Comparison of ENCODE assay signal across 14 cellular contexts in the genomic region with DNA sequence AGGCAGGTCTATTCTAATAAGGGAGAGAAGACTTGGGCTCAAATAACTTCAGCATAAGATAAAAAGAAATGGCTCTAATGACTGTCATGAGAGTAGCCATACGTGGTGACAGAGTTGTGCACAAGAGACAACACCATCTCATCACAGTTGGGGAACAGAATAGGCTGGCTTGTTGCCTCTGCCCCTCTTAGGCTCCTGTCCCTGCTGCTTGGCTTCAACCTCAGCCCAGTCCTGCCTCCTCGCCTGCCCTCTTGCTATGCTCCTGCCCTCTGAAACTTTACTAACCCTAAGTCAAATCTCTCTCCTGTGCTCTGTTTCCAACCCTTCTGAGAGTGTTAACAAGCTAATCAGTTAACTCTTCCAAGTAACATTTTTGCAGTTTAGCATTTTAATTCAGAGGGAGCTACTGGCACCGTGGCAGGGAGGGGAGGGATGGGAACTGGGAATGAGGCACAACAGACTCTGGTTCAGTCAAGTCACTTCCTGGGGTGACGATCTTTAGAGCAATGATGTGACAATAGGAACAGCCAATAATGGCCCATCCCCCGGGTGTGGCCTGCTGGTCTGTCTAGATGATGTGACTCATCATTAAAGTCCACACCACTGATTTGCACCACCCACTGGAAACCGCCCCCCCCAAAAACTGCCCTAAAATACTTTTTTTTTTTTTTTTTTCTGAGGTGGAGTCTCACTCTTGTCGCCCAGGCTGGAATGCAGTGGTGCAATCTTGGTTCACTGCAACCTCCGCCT. TPM values are rescaled to one million over a fixed set of nuclear protein-coding genes. Genes with fewer than 3 reads are reported as not detected.
DNase-seq lines count a peak whose midpoint lies in the region; ATAC-seq and TF ChIP-seq lines count a peak whose summit lies in the region.
"Had no signal": no experiment of that assay in that cellular context is flagged by ENCODE, and none has a peak within 500 bp of the region (broad histone marks: within the 10 kb centered on the region; RNA-seq: fewer than 3 reads in every experiment).

No MANE protein-coding gene starts in this region.

- H3K27me3 ChIP-seq in left lung, result no peaks in the 10 kb centered on the region
- H3K27me3 ChIP-seq in effector memory CD4-positive, alpha-beta T cell (replicated peaks; ENCODE audit: control insufficient read depth, insufficient read depth, low read length, poor library complexity, severe bottlenecking), result no peaks in the 10 kb centered on the region
- H3K27me3 ChIP-seq in CD4-positive, alpha-beta T cell (ENCODE audit: control insufficient read depth, insufficient read depth, low read length), result no peaks in the 10 kb centered on the region

- no peaks in the 10 kb centered on the region for H3K9me3 Mint-ChIP-seq in CD4-positive, alpha-beta T cell
- H3K9me3 Mint-ChIP-seq: natural killer cell treated with Interleukin-12 subunit alpha and Interleukin-12 subunit beta and Interleukin-15 and Interleukin-18, amount 100 ng/mL, for 72 hours had no signal

- H3K4me3 ChIP-seq in left lung, result no peak overlapping the region
- no peak overlapping the region for H3K4me3 ChIP-seq in effector memory CD4-positive, alpha-beta T cell (ENCODE audit: insufficient read depth, low read depth, low read length, poor library complexity, severe bottlenecking)

- POLR2A ChIA-PET in CD4-positive, alpha-beta T cell (lab: Charles Lee), result no interaction called here

- ATAC-seq in T-helper 17 cell, result peak; percentile 44
- ATAC-seq in left lung, result peak; percentile 73
- ATAC-seq in CD4-positive, alpha-beta T cell (ENCODE audit: poor library complexity), result no peak
- no peak for ATAC-seq in HG03025 (IDR thresholded peaks at IDR 0.05; ENCODE audit: low FRiP score, unreplicated experiment)

- no peaks in the 10 kb centered on the region for H3K4me1 ChIP-seq in left lung
- H3K4me1 ChIP-seq in effector memory CD4-positive, alpha-beta T cell (ENCODE audit: control insufficient read depth, insufficient read depth, low read length, poor library complexity, severe bottlenecking), result no peaks in the 10 kb centered on the region

- no peaks in the 10 kb centered on the region for H3K36me3 ChIP-seq in left lung
- no peaks in the 10 kb centered on the region for H3K36me3 ChIP-seq in effector memory CD4-positive, alpha-beta T cell (ENCODE audit: control insufficient read depth, insufficient read depth, low read length)

- no peaks in the 10 kb centered on the region for H3K27me3 Mint-ChIP-seq in T-helper 17 cell
- H3K27me3 Mint-ChIP-seq in CD4-positive, alpha-beta T cell, result no peaks in the 10 kb centered on the region
- H3K27me3 Mint-ChIP-seq: natural killer cell treated with Interleukin-12 subunit alpha and Interleukin-12 subunit beta and Interleukin-15 and Interleukin-18, amount 100 ng/mL, for 72 hours had no signal

- H3K9me3 ChIP-seq in T-helper 17 cell (ENCODE audit: control insufficient read depth, low read length, poor library complexity, severe bottlenecking) (no peaks in the 10 kb centered on the region), left lung (peaks cover 0 to 2% of the 10 kb centered on the region in 2 donors)
- H3K9me3 ChIP-seq in effector memory CD4-positive, alpha-beta T cell (ENCODE audit: control insufficient read depth, low read length), result no peaks in the 10 kb centered on the region
- no peaks in the 10 kb centered on the region for H3K9me3 ChIP-seq in CD4-positive, alpha-beta T cell (ENCODE audit: control insufficient read depth, low read length)

- no peak overlapping the region for H3K27ac Mint-ChIP-seq in T-helper 17 cell
- no peak overlapping the region for H3K27ac Mint-ChIP-seq in CD4-positive, alpha-beta T cell
- H3K27ac Mint-ChIP-seq: brain had no signal

- H3K27ac ChIP-seq in left lung, result no peak overlapping the region
- H3K27ac ChIP-seq in effector memory CD4-positive, alpha-beta T cell (ENCODE audit: insufficient read depth, low read length, poor library complexity, severe bottlenecking), result no peak overlapping the region
- H3K27ac ChIP-seq in CD4-positive, alpha-beta T cell (ENCODE audit: low read depth, low read length), result no peak overlapping the region
- H3K27ac ChIP-seq: HL-60 had no signal

- DNase-seq in AG20443 (ENCODE audit: low spot score) (peak; percentile 82), H4 (ENCODE audit: low spot score) (peak; percentile 53), T-helper 17 cell (no peak), left lung (no peak)
- no peak for DNase-seq in effector memory CD4-positive, alpha-beta T cell
- no peak for DNase-seq in CD4-positive, alpha-beta T cell
- DNase-seq in effector CD8-positive, alpha-beta T cell (lab: John Stamatoyannopoulos, UW), result no peak
- DNase-seq: activated T-cell treated with anti-CD3 and anti-CD28 coated beads, Interleukin-2, amount 50 U/mL, for 48 hours; islet precursor cell; NCI-H1436 had no signal

- no peak overlapping the region for H3K4me3 Mint-ChIP-seq in T-helper 17 cell
- no peak overlapping the region for H3K4me3 Mint-ChIP-seq in CD4-positive, alpha-beta T cell
- H3K4me3 Mint-ChIP-seq: brain; natural killer cell treated with Interleukin-12 subunit alpha and Interleukin-12 subunit beta and Interleukin-15 and Interleukin-18, amount 100 ng/mL, for 72 hours had no signal

- TF ChIP-seq CTCF in left lung (IDR thresholded peaks at IDR 0.05), result no peak
- TF ChIP-seq CTCF in CD4-positive, alpha-beta T cell (IDR thresholded peaks at IDR 0.05), result no peak

- CTCF ChIA-PET in CD4-positive, alpha-beta T cell (lab: Charles Lee), result no interaction called here

- peaks cover 11% of the 10 kb centered on the region for H3K4me1 Mint-ChIP-seq in T-helper 17 cell
- H3K4me1 Mint-ChIP-seq in CD4-positive, alpha-beta T cell (ENCODE audit: low read depth), result no peaks in the 10 kb centered on the region

- intact Hi-C loops in left lung (cut with DNase I), result no loop called here
- intact Hi-C loops in CD4-positive, alpha-beta T cell (cut with DNase I, micrococcal nuclease), result no loop called here

- no peaks in the 10 kb centered on the region for H3K36me3 Mint-ChIP-seq in T-helper 17 cell (ENCODE audit: low read depth)
- H3K36me3 Mint-ChIP-seq in CD4-positive, alpha-beta T cell (ENCODE audit: low read depth), result no peaks in the 10 kb centered on the region
- H3K36me3 Mint-ChIP-seq: brain; natural killer cell treated with Interleukin-12 subunit alpha and Interleukin-12 subunit beta and Interleukin-15 and Interleukin-18, amount 100 ng/mL, for 72 hours had no signal

RNA-seq across cellular contexts. Expression of a gene that starts 35.5 kb away (rescaled TPM):
- 0.02 TPM in 1 of 2 replicates, not detected in the other for total RNA-seq in H4 (2014; rRNA removed; shearing (Covaris generic))
- total RNA-seq in T-helper 17 cell (under 1 TPM; 0.21 to 0.87 TPM), left lung (under 1 TPM; 0.64 to 0.86 TPM)
- under 1 TPM in 1 of 2 experiments, not detected in 1; 0.14 TPM for total RNA-seq in CD4-positive, alpha-beta T cell

Comparison
In these comparisons a context has a peak if more than half of its experiments do, and no peak if none do; other contexts are left out.
1. DNase-seq: peak in AG20443 (single experiment) and H4 (single experiment); none in T-helper 17 cell (0 of 3), left lung (0 of 2), effector memory CD4-positive, alpha-beta T cell (0 of 3), CD4-positive, alpha-beta T cell (0 of 10) and effector CD8-positive, alpha-beta T cell (single experiment).
2. ATAC-seq: peak in T-helper 17 cell (single experiment) and left lung (single experiment); none in CD4-positive, alpha-beta T cell (single experiment) and HG03025 (single experiment).